ENCODE assay signal across 1 cellular context in the genomic region with DNA sequence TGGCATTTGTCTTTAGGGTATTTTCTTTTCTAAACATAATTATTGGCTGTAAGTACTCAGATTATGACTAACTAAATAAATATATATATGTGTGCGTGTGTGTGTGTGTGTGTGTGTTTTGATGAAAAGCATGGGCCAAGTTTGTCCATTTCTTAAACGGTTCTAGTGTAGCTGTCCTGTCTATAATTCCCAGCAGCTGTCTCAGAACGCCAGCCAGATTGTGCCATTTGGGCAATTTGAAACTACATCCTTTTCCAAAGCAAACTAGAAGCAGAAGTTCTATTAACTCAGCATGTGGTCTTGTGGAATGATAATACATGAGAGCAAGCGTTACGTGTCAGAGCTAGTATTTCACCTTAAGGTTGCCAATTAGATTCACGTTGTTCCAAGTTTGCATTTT.
TF ChIP-seq lines count a peak whose summit lies in the region.

No MANE protein-coding gene starts in this region.

TF ChIP-seq in GM23338, 12 proteins besides CTCF, POLR2A, EP300 and RAD21 (continued from another document):
- TF ChIP-seq, protein P1, sequence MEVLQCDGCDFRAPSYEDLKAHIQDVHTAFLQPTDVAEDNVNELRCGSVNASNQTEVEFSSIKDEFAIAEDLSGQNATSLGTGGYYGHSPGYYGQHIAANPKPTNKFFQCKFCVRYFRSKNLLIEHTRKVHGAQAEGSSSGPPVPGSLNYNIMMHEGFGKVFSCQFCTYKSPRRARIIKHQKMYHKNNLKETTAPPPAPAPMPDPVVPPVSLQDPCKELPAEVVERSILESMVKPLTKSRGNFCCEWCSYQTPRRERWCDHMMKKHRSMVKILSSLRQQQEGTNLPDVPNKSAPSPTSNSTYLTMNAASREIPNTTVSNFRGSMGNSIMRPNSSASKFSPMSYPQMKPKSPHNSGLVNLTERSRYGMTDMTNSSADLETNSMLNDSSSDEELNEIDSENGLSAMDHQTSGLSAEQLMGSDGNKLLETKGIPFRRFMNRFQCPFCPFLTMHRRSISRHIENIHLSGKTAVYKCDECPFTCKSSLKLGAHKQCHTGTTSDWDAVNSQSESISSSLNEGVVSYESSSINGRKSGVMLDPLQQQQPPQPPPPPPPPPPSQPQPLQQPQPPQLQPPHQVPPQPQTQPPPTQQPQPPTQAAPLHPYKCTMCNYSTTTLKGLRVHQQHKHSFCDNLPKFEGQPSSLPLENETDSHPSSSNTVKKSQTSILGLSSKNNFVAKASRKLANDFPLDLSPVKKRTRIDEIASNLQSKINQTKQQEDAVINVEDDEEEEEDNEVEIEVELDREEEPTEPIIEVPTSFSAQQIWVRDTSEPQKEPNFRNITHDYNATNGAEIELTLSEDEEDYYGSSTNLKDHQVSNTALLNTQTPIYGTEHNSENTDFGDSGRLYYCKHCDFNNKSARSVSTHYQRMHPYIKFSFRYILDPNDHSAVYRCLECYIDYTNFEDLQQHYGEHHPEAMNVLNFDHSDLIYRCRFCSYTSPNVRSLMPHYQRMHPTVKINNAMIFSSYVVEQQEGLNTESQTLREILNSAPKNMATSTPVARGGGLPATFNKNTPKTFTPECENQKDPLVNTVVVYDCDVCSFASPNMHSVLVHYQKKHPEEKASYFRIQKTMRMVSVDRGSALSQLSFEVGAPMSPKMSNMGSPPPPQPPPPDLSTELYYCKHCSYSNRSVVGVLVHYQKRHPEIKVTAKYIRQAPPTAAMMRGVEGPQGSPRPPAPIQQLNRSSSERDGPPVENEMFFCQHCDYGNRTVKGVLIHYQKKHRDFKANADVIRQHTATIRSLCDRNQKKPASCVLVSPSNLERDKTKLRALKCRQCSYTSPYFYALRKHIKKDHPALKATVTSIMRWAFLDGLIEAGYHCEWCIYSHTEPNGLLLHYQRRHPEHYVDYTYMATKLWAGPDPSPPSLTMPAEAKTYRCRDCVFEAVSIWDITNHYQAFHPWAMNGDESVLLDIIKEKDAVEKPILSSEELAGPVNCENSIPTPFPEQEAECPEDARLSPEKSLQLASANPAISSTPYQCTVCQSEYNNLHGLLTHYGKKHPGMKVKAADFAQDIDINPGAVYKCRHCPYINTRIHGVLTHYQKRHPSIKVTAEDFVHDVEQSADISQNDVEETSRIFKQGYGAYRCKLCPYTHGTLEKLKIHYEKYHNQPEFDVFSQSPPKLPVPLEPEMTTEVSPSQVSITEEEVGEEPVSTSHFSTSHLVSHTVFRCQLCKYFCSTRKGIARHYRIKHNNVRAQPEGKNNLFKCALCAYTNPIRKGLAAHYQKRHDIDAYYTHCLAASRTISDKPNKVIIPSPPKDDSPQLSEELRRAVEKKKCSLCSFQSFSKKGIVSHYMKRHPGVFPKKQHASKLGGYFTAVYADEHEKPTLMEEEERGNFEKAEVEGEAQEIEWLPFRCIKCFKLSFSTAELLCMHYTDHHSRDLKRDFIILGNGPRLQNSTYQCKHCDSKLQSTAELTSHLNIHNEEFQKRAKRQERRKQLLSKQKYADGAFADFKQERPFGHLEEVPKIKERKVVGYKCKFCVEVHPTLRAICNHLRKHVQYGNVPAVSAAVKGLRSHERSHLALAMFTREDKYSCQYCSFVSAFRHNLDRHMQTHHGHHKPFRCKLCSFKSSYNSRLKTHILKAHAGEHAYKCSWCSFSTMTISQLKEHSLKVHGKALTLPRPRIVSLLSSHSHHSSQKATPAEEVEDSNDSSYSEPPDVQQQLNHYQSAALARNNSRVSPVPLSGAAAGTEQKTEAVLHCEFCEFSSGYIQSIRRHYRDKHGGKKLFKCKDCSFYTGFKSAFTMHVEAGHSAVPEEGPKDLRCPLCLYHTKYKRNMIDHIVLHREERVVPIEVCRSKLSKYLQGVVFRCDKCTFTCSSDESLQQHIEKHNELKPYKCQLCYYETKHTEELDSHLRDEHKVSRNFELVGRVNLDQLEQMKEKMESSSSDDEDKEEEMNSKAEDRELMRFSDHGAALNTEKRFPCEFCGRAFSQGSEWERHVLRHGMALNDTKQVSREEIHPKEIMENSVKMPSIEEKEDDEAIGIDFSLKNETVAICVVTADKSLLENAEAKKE (CRISPR knock-in tag; IDR thresholded peaks at IDR 0.05): no peak
- TF ChIP-seq, protein P2, sequence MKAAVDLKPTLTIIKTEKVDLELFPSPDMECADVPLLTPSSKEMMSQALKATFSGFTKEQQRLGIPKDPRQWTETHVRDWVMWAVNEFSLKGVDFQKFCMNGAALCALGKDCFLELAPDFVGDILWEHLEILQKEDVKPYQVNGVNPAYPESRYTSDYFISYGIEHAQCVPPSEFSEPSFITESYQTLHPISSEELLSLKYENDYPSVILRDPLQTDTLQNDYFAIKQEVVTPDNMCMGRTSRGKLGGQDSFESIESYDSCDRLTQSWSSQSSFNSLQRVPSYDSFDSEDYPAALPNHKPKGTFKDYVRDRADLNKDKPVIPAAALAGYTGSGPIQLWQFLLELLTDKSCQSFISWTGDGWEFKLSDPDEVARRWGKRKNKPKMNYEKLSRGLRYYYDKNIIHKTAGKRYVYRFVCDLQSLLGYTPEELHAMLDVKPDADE (IDR thresholded peaks at IDR 0.05): no peak
- TF ChIP-seq ZNF331 (CRISPR knock-in tag; IDR thresholded peaks at IDR 0.05; ENCODE audit: low read depth) (no peak), CREB1 (CRISPR knock-in tag; IDR thresholded peaks at IDR 0.05; ENCODE audit: low read depth) (no peak), NANOG (IDR thresholded peaks at IDR 0.05; ENCODE audit: borderline replicate concordance) (no peak), STAT1 (IDR thresholded peaks at IDR 0.05; ENCODE audit: unreplicated experiment) (no peak), ZNF114 (CRISPR knock-in tag; IDR thresholded peaks at IDR 0.05) (no peak), JUNB (IDR thresholded peaks at IDR 0.05; ENCODE audit: unreplicated experiment) (no peak), POLR2AphosphoS5 (IDR thresholded peaks at IDR 0.05; ENCODE audit: low read depth) (no peak), EZH2phosphoT487 (IDR thresholded peaks at IDR 0.05; ENCODE audit: unreplicated experiment) (no peak)
- TF ChIP-seq, protein P3, sequence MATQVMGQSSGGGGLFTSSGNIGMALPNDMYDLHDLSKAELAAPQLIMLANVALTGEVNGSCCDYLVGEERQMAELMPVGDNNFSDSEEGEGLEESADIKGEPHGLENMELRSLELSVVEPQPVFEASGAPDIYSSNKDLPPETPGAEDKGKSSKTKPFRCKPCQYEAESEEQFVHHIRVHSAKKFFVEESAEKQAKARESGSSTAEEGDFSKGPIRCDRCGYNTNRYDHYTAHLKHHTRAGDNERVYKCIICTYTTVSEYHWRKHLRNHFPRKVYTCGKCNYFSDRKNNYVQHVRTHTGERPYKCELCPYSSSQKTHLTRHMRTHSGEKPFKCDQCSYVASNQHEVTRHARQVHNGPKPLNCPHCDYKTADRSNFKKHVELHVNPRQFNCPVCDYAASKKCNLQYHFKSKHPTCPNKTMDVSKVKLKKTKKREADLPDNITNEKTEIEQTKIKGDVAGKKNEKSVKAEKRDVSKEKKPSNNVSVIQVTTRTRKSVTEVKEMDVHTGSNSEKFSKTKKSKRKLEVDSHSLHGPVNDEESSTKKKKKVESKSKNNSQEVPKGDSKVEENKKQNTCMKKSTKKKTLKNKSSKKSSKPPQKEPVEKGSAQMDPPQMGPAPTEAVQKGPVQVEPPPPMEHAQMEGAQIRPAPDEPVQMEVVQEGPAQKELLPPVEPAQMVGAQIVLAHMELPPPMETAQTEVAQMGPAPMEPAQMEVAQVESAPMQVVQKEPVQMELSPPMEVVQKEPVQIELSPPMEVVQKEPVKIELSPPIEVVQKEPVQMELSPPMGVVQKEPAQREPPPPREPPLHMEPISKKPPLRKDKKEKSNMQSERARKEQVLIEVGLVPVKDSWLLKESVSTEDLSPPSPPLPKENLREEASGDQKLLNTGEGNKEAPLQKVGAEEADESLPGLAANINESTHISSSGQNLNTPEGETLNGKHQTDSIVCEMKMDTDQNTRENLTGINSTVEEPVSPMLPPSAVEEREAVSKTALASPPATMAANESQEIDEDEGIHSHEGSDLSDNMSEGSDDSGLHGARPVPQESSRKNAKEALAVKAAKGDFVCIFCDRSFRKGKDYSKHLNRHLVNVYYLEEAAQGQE (IDR thresholded peaks at IDR 0.05; ENCODE audit: unreplicated experiment): no peak
